In the genomic region with DNA sequence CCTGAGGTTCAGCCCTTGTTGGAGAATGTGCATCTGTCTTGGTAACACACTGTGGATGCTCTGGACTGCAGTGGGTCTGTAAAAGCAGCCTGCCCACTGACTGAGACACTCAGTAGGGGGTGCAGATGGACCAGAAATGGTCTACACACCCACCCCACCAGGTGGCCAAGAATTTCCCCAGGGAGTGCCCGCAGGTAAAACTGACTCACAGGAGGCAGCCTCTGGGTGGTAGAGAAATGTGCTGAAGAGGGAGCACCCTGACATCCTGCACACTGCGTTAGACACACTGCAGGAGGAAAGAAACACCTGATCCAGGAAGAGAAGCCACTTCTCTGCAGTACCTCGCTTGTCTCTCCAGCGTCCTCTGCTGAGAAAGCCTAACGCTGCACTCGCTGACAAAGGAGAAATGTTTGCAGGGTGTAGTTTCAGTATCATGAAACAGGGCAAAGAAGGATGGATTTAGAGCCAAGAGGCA, we compare ENCODE assay signal across 13 cellular contexts.
DNase-seq lines count a peak whose midpoint lies in the region; ATAC-seq and TF ChIP-seq lines count a peak whose summit lies in the region.
"Had no signal": no experiment of that assay in that cellular context is flagged by ENCODE, and none has a peak within 500 bp of the region (broad histone marks: within the 10 kb centered on the region; RNA-seq: fewer than 3 reads in every experiment).

No MANE protein-coding gene starts in this region.

- DNase-seq in DMS153 treated with DMSO at 0.1 percent for 48 hours (lab: John Stamatoyannopoulos, UW; ENCODE audit: unreplicated experiment), result peak; percentile 23
- DNase-seq in GM06990 (ENCODE audit: extremely low read depth, insufficient read length), result no peak
- peak; percentile 76 for DNase-seq in PC-3
- peak in 26 of 42 donors; percentile 23 to 83 (median 48) for DNase-seq in head of caudate nucleus
- no peak for DNase-seq in right atrium auricular region (ENCODE audit: low spot score)
- DNase-seq: foreskin fibroblast, mesenchymal stem cell, NCI-H1092 treated with DMSO at 0.1 percent for 48 hours had no signal

- H3K27me3 ChIP-seq in GM06990 (replicated peaks; ENCODE audit: control insufficient read depth, insufficient read depth, low read length) (no peaks in the 10 kb centered on the region), PC-3 (ENCODE audit: low read length) (no peaks in the 10 kb centered on the region), right atrium auricular region (no peaks in the 10 kb centered on the region)
- H3K27me3 ChIP-seq: suprapubic skin had no signal

- no peak overlapping the region for H3K4me3 ChIP-seq in GM06990 (replicated peaks; ENCODE audit: low read depth, low read length)
- H3K4me3 ChIP-seq in PC-3 (ENCODE audit: low read length), result no peak overlapping the region; the same call in 1 of the 2 replicates
- no peak overlapping the region for H3K4me3 ChIP-seq in right atrium auricular region
- H3K4me3 ChIP-seq: smooth muscle cell, suprapubic skin had no signal

- H3K9me2 ChIP-seq in PC-3 (replicated peaks; ENCODE audit: low read length), result no peaks in the 10 kb centered on the region

- no TSS peak for BruUV-seq in PC-3 (replicated peaks; lab: Mats Ljungman, UMichigan)

- no peak overlapping the region for H2AFZ ChIP-seq in PC-3 (ENCODE audit: low read length)

- POLR2A ChIA-PET in PC-3 (lab: Charles Lee; ENCODE audit: unreplicated experiment), result no interaction called here

- H3K36me3 ChIP-seq in GM06990 (ENCODE audit: control insufficient read depth, insufficient read depth, low read length), result no peaks in the 10 kb centered on the region
- H3K36me3 ChIP-seq in PC-3 (ENCODE audit: low read depth, low read length), result no peaks in the 10 kb centered on the region
- no peaks in the 10 kb centered on the region for H3K36me3 ChIP-seq in right atrium auricular region
- H3K36me3 ChIP-seq: suprapubic skin had no signal

- peaks cover 58% of the 10 kb centered on the region for H3K4me1 ChIP-seq in PC-3 (ENCODE audit: insufficient read depth, low read length)
- H3K4me1 ChIP-seq in right atrium auricular region, result no peaks in the 10 kb centered on the region

- H3K4me2 ChIP-seq in PC-3 (ENCODE audit: low read length), result peak overlapping the region; percentile 59
- H3K4me2 ChIP-seq: smooth muscle cell had no signal

- intact Hi-C loops in PC-3 (cut with micrococcal nuclease), result loop anchor here (1.0 to 10.0 kb wide), 3 partner anchors 107 to 193 kb away; no protein-coding TSS in a partner anchor
- intact Hi-C loops in head of caudate nucleus (cut with DNase I), result no loop called here

- CTCF ChIA-PET in PC-3 (lab: Charles Lee), result no interaction called here

- TF ChIP-seq CTCF in GM06990 (IDR thresholded peaks at IDR 0.05; ENCODE audit: insufficient read depth, low read length, poor library complexity, severe bottlenecking), result peak; percentile 22
- peak; percentile 58; the same call in 1 of the 2 replicates for TF ChIP-seq CTCF in PC-3 (conservative IDR thresholded peaks at IDR 0.05; ENCODE audit: low read depth, low read length)
- no peak for TF ChIP-seq CTCF in right atrium auricular region (IDR thresholded peaks at IDR 0.05)

- no peaks in the 10 kb centered on the region for H3K79me2 ChIP-seq in PC-3 (ENCODE audit: low read length)

- peak overlapping the region; percentile 64 for H3K9ac ChIP-seq in PC-3 (ENCODE audit: low read length)

- H3K27ac ChIP-seq in PC-3 (ENCODE audit: low read length), result peak overlapping the region; percentile 97
- no peak overlapping the region for H3K27ac ChIP-seq in right atrium auricular region
- H3K27ac ChIP-seq: suprapubic skin had no signal

- H3K9me3 ChIP-seq in PC-3 (ENCODE audit: low read length) (no peaks in the 10 kb centered on the region), right atrium auricular region (no peaks in the 10 kb centered on the region)
- H3K9me3 ChIP-seq: suprapubic skin had no signal

- peak; percentile 58 for ATAC-seq in PC-3
- no peak for ATAC-seq in GM21447 (IDR thresholded peaks at IDR 0.05; ENCODE audit: unreplicated experiment)
- no peak for ATAC-seq in HG03469 (IDR thresholded peaks at IDR 0.05; ENCODE audit: unreplicated experiment)
- no peak for ATAC-seq in GM21717 (IDR thresholded peaks at IDR 0.05; ENCODE audit: unreplicated experiment)

- no peaks in the 10 kb centered on the region for H3F3A ChIP-seq in PC-3 (ENCODE audit: low read length, unreplicated experiment)

- no peaks in the 10 kb centered on the region for H4K20me1 ChIP-seq in PC-3 (ENCODE audit: low read length)

Comparison
In these comparisons a context has a peak if more than half of its experiments do, and no peak if none do; other contexts are left out.
1. DNase-seq: peak in DMS153 treated with DMSO at 0.1 percent for 48 hours (single experiment), PC-3 (single experiment) and head of caudate nucleus (26 of 42); none in GM06990 (single experiment) and right atrium auricular region (single experiment).
2. CTCF ChIP-seq: peak in GM06990 (single experiment) and PC-3 (single experiment); none in right atrium auricular region (0 of 2).